In the genomic region with DNA sequence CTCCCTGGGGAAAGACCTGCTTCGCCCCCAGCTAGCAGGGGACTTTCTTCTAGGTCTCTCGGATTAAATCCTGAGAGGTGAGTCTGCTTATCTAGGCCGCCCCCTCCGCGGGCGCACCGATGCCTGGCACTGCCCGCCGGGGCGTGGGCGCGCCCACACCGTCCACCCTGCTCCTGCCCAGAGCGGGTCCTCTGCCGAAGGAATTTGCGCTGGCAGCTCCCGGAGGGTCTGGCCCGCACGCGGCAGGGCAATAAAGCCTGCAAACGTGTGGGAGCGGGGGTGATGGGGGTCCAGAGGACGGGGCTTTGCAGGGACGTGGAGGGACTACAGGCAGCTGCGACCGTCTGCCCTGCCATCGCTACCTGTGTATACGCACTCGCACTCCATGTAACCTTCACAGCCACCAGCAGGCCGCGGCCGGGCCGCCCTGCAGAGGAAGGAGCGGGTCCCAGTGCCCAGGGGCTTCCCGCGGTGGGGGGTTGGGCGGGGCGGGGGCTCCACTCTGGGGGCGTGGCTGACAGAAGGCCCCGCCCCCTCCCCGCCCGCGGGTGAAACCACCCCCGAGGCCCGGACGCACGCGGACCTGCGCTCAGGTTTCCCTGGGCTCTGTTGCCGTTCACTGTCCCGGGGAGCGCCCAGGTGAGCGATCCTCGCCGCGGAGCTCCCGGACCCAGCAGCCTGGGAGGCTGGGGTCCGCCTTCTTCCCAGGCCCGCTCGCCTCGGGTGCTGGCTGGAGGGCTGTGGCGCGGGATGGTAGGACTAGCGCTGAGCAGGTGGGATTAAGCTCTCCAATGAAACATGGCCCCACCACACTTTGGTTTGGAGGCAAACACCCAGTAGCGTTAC, we compare ENCODE assay signal across 14 cellular contexts.
DNase-seq lines count a peak whose midpoint lies in the region; ATAC-seq and TF ChIP-seq lines count a peak whose summit lies in the region.
"Had no signal": no experiment of that assay in that cellular context is flagged by ENCODE, and none has a peak within 500 bp of the region (broad histone marks: within the 10 kb centered on the region; RNA-seq: fewer than 3 reads in every experiment).

No MANE protein-coding gene starts in this region.

- intact Hi-C loops in vagina (cut with DNase I) = no loop called here

- no peak overlapping the region for H2BK5ac ChIP-seq in neuronal stem cell (ENCODE audit: low read length)

- H3K4me3 ChIP-seq in HUES64 (ENCODE audit: low read length) (no peak overlapping the region), neuronal stem cell (ENCODE audit: low read length in 2 of 2) (no peak overlapping the region), vagina (no peak overlapping the region)

- peak overlapping the region; percentile 55 for H3K4ac ChIP-seq in neuronal stem cell (ENCODE audit: low read length)

- no peak overlapping the region for H3K23ac ChIP-seq in neuronal stem cell (ENCODE audit: low read depth, low read length, poor library complexity)

- no peaks in the 10 kb centered on the region for H3K79me1 ChIP-seq in neuronal stem cell (ENCODE audit: low read depth, low read length)

- WGBS in HUES64 = 94% methylated on average over 65 of the region's 65 CpGs
- WGBS in neuronal stem cell (ENCODE audit: extremely low coverage in 2 of 2, insufficient read length in 2 of 2, insufficient replicate concordance in 1 of 2), 2 donors = no CpG with 5 or more reads among the region's 65 CpGs

- no peak for TF ChIP-seq CTCF in vagina (IDR thresholded peaks at IDR 0.05)

- no peak overlapping the region for H2BK12ac ChIP-seq in neuronal stem cell (ENCODE audit: low read length)

- peak overlapping the region; percentile 41 for H4K91ac ChIP-seq in neuronal stem cell (ENCODE audit: low read depth, low read length, poor library complexity)

- no peak overlapping the region for H3K4me2 ChIP-seq in neuronal stem cell (ENCODE audit: insufficient read depth, low read length, poor library complexity, severe bottlenecking)

- peak overlapping the region; percentile 93; the same call in 1 of the 2 replicates for H3K27ac ChIP-seq in HUES64 (ENCODE audit: low read depth, low read length)
- H3K27ac ChIP-seq in neuronal stem cell (replicated peaks; ENCODE audit: low read length) = no peak overlapping the region
- H3K27ac ChIP-seq in vagina = no peak overlapping the region

- H3K36me3 ChIP-seq in HUES64 (ENCODE audit: insufficient read depth, low read length) (no peaks in the 10 kb centered on the region), neuronal stem cell (replicated peaks in 1 of 2; ENCODE audit: control insufficient read depth in 2 of 2, insufficient read depth in 2 of 2, low read length in 2 of 2) (no peaks in the 10 kb centered on the region), vagina (no peaks in the 10 kb centered on the region)
- H3K36me3 ChIP-seq: BE2C had no signal

- peaks cover 33% of the 10 kb centered on the region for H3K4me1 ChIP-seq in HUES64 (ENCODE audit: insufficient read depth, low read length)
- peaks cover 2 to 4% of the 10 kb centered on the region in 2 donors for H3K4me1 ChIP-seq in neuronal stem cell (ENCODE audit: control insufficient read depth in 2 of 2, insufficient read depth in 1 of 2, low read depth in 1 of 2, low read length in 2 of 2)
- peaks cover 7% of the 10 kb centered on the region for H3K4me1 ChIP-seq in vagina
- H3K4me1 ChIP-seq: BE2C had no signal

- H3K27me3 ChIP-seq in HUES64 (ENCODE audit: insufficient read depth, low read length) (no peaks in the 10 kb centered on the region), neuronal stem cell (ENCODE audit: control insufficient read depth in 3 of 3, insufficient read depth in 3 of 3, low read depth in 1 of 3, low read length in 3 of 3) (no peaks in the 10 kb centered on the region), vagina (no peaks in the 10 kb centered on the region)
- H3K27me3 ChIP-seq: BE2C had no signal

- H2BK15ac ChIP-seq in neuronal stem cell (ENCODE audit: low read length) = peak overlapping the region; percentile 20

- no peak overlapping the region for H3K9ac ChIP-seq in HUES64 (ENCODE audit: low read depth, low read length)
- no peak overlapping the region for H3K9ac ChIP-seq in neuronal stem cell (ENCODE audit: low read depth, low read length, poor library complexity)

- H2AK5ac ChIP-seq in neuronal stem cell (ENCODE audit: low read depth, low read length) = peak overlapping the region; percentile 49

- no peaks in the 10 kb centered on the region for H3K9me3 ChIP-seq in HUES64 (ENCODE audit: insufficient read depth, low read depth, low read length)
- H3K9me3 ChIP-seq in neuronal stem cell (replicated peaks in 1 of 2; ENCODE audit: control insufficient read depth in 2 of 2, insufficient read depth in 1 of 2, low read depth in 1 of 2, low read length in 2 of 2) = no peaks in the 10 kb centered on the region
- no peaks in the 10 kb centered on the region for H3K9me3 ChIP-seq in vagina
- H3K9me3 ChIP-seq: BE2C had no signal

- ATAC-seq in HG03460 (IDR thresholded peaks at IDR 0.05; ENCODE audit: unreplicated experiment) = no peak
- ATAC-seq: CD8-positive, alpha-beta T cell had no signal

- H3K14ac ChIP-seq in neuronal stem cell (ENCODE audit: low read length) = peak overlapping the region; percentile 58

- peak overlapping the region; percentile 40 for H3K18ac ChIP-seq in neuronal stem cell (ENCODE audit: low read length)

- DNase-seq in ecto neural progenitor cell (ENCODE audit: low spot score) (peak; percentile 44), neuronal stem cell (ENCODE audit: low spot score) (no peak), vagina (ENCODE audit: extremely low spot score in 2 of 2) (peak; percentile 67 to 92), OCI-M2 (lab: John Stamatoyannopoulos, UW; ENCODE audit: unreplicated experiment) (no peak), NCI-H2081 (lab: John Stamatoyannopoulos, UW) (no peak)
- DNase-seq: BE2C; CD8-positive, alpha-beta T cell; HCEC 1CT; NCI-H1048; NCI-H1694 treated with DMSO at 0.1 percent for 48 hours; NCI-H446; NCI-H748 treated with DMSO at 0.1 percent for 48 hours had no signal

- no peak overlapping the region for H2AFZ ChIP-seq in neuronal stem cell (ENCODE audit: low read length)

- H2BK120ac ChIP-seq in neuronal stem cell (ENCODE audit: low read depth, low read length) = no peak overlapping the region

- no peak for TF ChIP-seq POLR2A in vagina (IDR thresholded peaks at IDR 0.05)

- H4K8ac ChIP-seq in neuronal stem cell (ENCODE audit: low read depth, low read length) = no peak overlapping the region

Comparison
In these comparisons a context has a peak if more than half of its experiments do, and no peak if none do; other contexts are left out.
1. DNase-seq: peak in ecto neural progenitor cell (single experiment) and vagina (2 of 2); none in neuronal stem cell (single experiment), OCI-M2 (single experiment) and NCI-H2081 (0 of 2).